Comparison of ENCODE assay signal across 22 cellular contexts in genomic region chr12:3551386-3551785, GRCh38.
DNase-seq lines count a peak whose midpoint lies in the region; ATAC-seq and TF ChIP-seq lines count a peak whose summit lies in the region.
"Had no signal": no experiment of that assay in that cellular context is flagged by ENCODE, and none has a peak within 500 bp of the region (broad histone marks: within the 10 kb centered on the region; RNA-seq: fewer than 3 reads in every experiment).

No MANE protein-coding gene starts in this region.

- peaks cover 12% of the 10 kb centered on the region for H3K9me3 Mint-ChIP-seq in nephron progenitor cell
- H3K9me3 Mint-ChIP-seq: activated CD4-positive, alpha-beta memory T cell treated with anti-CD3 and anti-CD28 coated beads, Interleukin-2, amount 10 ng/mL, durations not matched to agents 7 days and 5 days; activated naive CD8-positive, alpha-beta T cell treated with anti-CD3 and anti-CD28 coated beads, Interleukin-2, amount 10 ng/mL, durations not matched to agents 7 days and 5 days; activated T-helper 2 cell treated with anti-CD3 and anti-CD28 coated beads, Interferon-gamma antibody, Interleukin-2, Interleukin-4, amounts not matched to agents 10 μg/mL and 5 μg/mL and 100 μg/mL, durations not matched to agents 14 hours and 24 hours and 36 hours; effector memory CD8-positive, alpha-beta T cell; stimulated activated naive B cell treated with anti-CD40 and anti-IgM and Interleukin-4, amounts not matched to agents 10 μg/mL and 1 μg/mL and 100 μg/mL, for 72 hours had no signal

- H3K4me1 ChIP-seq in left ventricle myocardium inferior (peaks cover 7% of the 10 kb centered on the region), upper lobe of right lung (no peaks in the 10 kb centered on the region)
- H3K4me1 ChIP-seq: foreskin keratinocyte had no signal

- H3K4me3 ChIP-seq in left ventricle myocardium inferior, result no peak overlapping the region
- no peak overlapping the region for H3K4me3 ChIP-seq in upper lobe of right lung
- no peak overlapping the region for H3K4me3 ChIP-seq in foreskin fibroblast (ENCODE audit: low read depth in 1 of 2, low read length in 2 of 2)

- no peaks in the 10 kb centered on the region for H3K36me3 ChIP-seq in left ventricle myocardium inferior
- no peaks in the 10 kb centered on the region for H3K36me3 ChIP-seq in upper lobe of right lung

- H3K27me3 ChIP-seq in left ventricle myocardium inferior (ENCODE audit: low read depth) (peaks cover 26% of the 10 kb centered on the region), upper lobe of right lung (no peaks in the 10 kb centered on the region)

- no peak overlapping the region for H3K4me3 Mint-ChIP-seq in nephron progenitor cell
- H3K4me3 Mint-ChIP-seq: activated CD4-positive, alpha-beta memory T cell treated with anti-CD3 and anti-CD28 coated beads, Interleukin-2, amount 10 ng/mL, durations not matched to agents 7 days and 5 days; activated naive CD8-positive, alpha-beta T cell treated with anti-CD3 and anti-CD28 coated beads, Interleukin-2, amount 10 ng/mL, durations not matched to agents 7 days and 5 days; effector memory CD8-positive, alpha-beta T cell; stimulated activated naive B cell treated with anti-CD40 and anti-IgM and Interleukin-4, amounts not matched to agents 10 μg/mL and 1 μg/mL and 100 μg/mL, for 72 hours had no signal

- H3K4me1 Mint-ChIP-seq in nephron progenitor cell, result peaks cover 37% of the 10 kb centered on the region
- H3K4me1 Mint-ChIP-seq: activated CD4-positive, alpha-beta memory T cell treated with anti-CD3 and anti-CD28 coated beads, Interleukin-2, amount 10 ng/mL, durations not matched to agents 7 days and 5 days had no signal

- peak; percentile 33 for DNase-seq in activated effector memory CD4-positive, alpha-beta T cell treated with anti-CD3 and anti-CD28 coated beads, Interleukin-2, amount 50 U/mL, for 16 hours
- no peak for DNase-seq in activated effector memory CD4-positive, alpha-beta T cell treated with Interleukin-2 at 50 U/mL for 16 hours
- peak; percentile 72 for DNase-seq in left ventricle myocardium inferior
- DNase-seq in nephron progenitor cell, result no peak
- no peak for DNase-seq in upper lobe of right lung
- no peak for DNase-seq in foreskin fibroblast
- no peak for DNase-seq in GM20000 (ENCODE audit: low spot score)
- DNase-seq: activated CD4-positive, alpha-beta memory T cell treated with anti-CD3 and anti-CD28 coated beads, Interleukin-2, amount 10 ng/mL, durations not matched to agents 7 days and 5 days; activated CD4-positive, alpha-beta T cell treated with anti-CD3 and anti-CD28 coated beads for 1 hour; activated naive CD8-positive, alpha-beta T cell treated with anti-CD3 and anti-CD28 coated beads, Interleukin-2, amount 10 ng/mL, durations not matched to agents 7 days and 5 days; aorta; effector memory CD8-positive, alpha-beta T cell; foreskin keratinocyte; GOT3; IMR-90; kidney glomerular epithelial cell; stimulated activated naive B cell treated with anti-CD40 and anti-IgM and Interleukin-4, amounts not matched to agents 10 μg/mL and 1 μg/mL and 100 μg/mL, for 72 hours; substantia nigra; SW 1271 had no signal

- peaks cover 8% of the 10 kb centered on the region for H3K9me3 ChIP-seq in left ventricle myocardium inferior (replicated peaks)
- H3K9me3 ChIP-seq in upper lobe of right lung, result no peaks in the 10 kb centered on the region

- H3K27ac Mint-ChIP-seq in nephron progenitor cell, result peak overlapping the region; percentile 38
- H3K27ac Mint-ChIP-seq: activated CD4-positive, alpha-beta memory T cell treated with anti-CD3 and anti-CD28 coated beads, Interleukin-2, amount 10 ng/mL, durations not matched to agents 7 days and 5 days; activated naive CD8-positive, alpha-beta T cell treated with anti-CD3 and anti-CD28 coated beads, Interleukin-2, amount 10 ng/mL, durations not matched to agents 7 days and 5 days; activated T-helper 2 cell treated with anti-CD3 and anti-CD28 coated beads, Interferon-gamma antibody, Interleukin-2, Interleukin-4, amounts not matched to agents 10 μg/mL and 5 μg/mL and 100 μg/mL, durations not matched to agents 14 hours and 24 hours and 36 hours; effector memory CD8-positive, alpha-beta T cell; stimulated activated naive B cell treated with anti-CD40 and anti-IgM and Interleukin-4, amounts not matched to agents 10 μg/mL and 1 μg/mL and 100 μg/mL, for 72 hours had no signal

- H3K36me3 Mint-ChIP-seq in nephron progenitor cell (ENCODE audit: low read depth), result peaks cover 11% of the 10 kb centered on the region
- H3K36me3 Mint-ChIP-seq: activated naive CD8-positive, alpha-beta T cell treated with anti-CD3 and anti-CD28 coated beads, Interleukin-2, amount 10 ng/mL, durations not matched to agents 7 days and 5 days; stimulated activated naive B cell treated with anti-CD40 and anti-IgM and Interleukin-4, amounts not matched to agents 10 μg/mL and 1 μg/mL and 100 μg/mL, for 72 hours had no signal

- no peak for TF ChIP-seq CTCF in left ventricle myocardium inferior (IDR thresholded peaks at IDR 0.05; ENCODE audit: borderline replicate concordance)
- no peak for TF ChIP-seq CTCF in nephron progenitor cell (IDR thresholded peaks at IDR 0.05)
- TF ChIP-seq CTCF in upper lobe of right lung (IDR thresholded peaks at IDR 0.05), result no peak
- no peak for TF ChIP-seq CTCF in foreskin fibroblast (IDR thresholded peaks at IDR 0.05; ENCODE audit: low read depth, low read length)
- no peak for TF ChIP-seq CTCF in GM20000 (IDR thresholded peaks at IDR 0.05; ENCODE audit: extremely low read depth, missing control alignments)

- ATAC-seq in upper lobe of right lung (peak; percentile 48), GM21390 (IDR thresholded peaks at IDR 0.05; ENCODE audit: unreplicated experiment) (no peak)
- ATAC-seq: effector memory CD8-positive, alpha-beta T cell; foreskin keratinocyte; Panc1; stimulated activated naive B cell treated with anti-CD40 and anti-IgM and Interleukin-4, amounts not matched to agents 10 μg/mL and 1 μg/mL and 100 μg/mL, for 72 hours had no signal

- H3K27me3 Mint-ChIP-seq in nephron progenitor cell (ENCODE audit: low read depth, poor library complexity), result peaks cover 4% of the 10 kb centered on the region

- no peak overlapping the region for H3K27ac ChIP-seq in left ventricle myocardium inferior (replicated peaks)
- H3K27ac ChIP-seq in upper lobe of right lung, result no peak overlapping the region
- H3K27ac ChIP-seq: foreskin keratinocyte had no signal

- intact Hi-C loops in left ventricle myocardium inferior (cut with micrococcal nuclease), result no loop called here
- intact Hi-C loops in upper lobe of right lung (cut with DNase I), result no loop called here

Comparison
In these comparisons a context has a peak if more than half of its experiments do, and no peak if none do; other contexts are left out.
1. DNase-seq: peak in activated effector memory CD4-positive, alpha-beta T cell treated with anti-CD3 and anti-CD28 coated beads, Interleukin-2, amount 50 U/mL, for 16 hours (single experiment) and left ventricle myocardium inferior (single experiment); none in activated effector memory CD4-positive, alpha-beta T cell treated with Interleukin-2 at 50 U/mL for 16 hours (single experiment), nephron progenitor cell (single experiment), upper lobe of right lung (single experiment), foreskin fibroblast (0 of 2) and GM20000 (single experiment).